22 cellular contexts compared by ENCODE assay signal in the genomic region with DNA sequence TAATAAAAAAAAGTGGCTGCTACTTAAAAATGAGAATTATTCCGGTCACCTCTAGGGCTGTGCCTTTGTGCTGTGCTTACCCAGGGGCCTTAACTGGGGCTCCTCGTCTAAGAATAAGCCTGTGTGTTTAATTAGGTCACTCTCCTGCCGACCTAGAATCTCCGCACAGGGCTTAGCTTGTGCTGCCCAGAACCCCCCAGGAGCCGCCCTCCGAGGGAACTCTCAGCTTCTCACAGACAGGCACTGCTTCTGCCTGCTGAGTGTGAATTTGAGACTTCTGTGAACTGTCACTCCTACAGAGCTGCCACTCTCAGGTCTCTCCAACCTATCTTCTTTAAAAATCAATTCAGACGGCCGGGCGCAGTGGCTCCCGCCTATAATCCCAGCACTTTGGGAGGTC. TPM values are rescaled to one million over a fixed set of nuclear protein-coding genes. Genes with fewer than 3 reads are reported as not detected.
DNase-seq lines count a peak whose midpoint lies in the region; ATAC-seq and TF ChIP-seq lines count a peak whose summit lies in the region.
"Had no signal": no experiment of that assay in that cellular context is flagged by ENCODE, and none has a peak within 500 bp of the region (broad histone marks: within the 10 kb centered on the region; RNA-seq: fewer than 3 reads in every experiment).

No MANE protein-coding gene starts in this region.

- TF ChIP-seq CTCF in activated B cell treated with CpG ODN at 0.5 μM for 24 hours (IDR thresholded peaks at IDR 0.05) (no peak), SK-N-SH (IDR thresholded peaks at IDR 0.05) (no peak)

- peaks cover 84% of the 10 kb centered on the region for H3K4me1 Mint-ChIP-seq in activated B cell treated with CpG ODN at 0.5 μM for 24 hours
- H3K4me1 Mint-ChIP-seq in stimulated activated effector memory CD8-positive, alpha-beta T cell treated with anti-CD3 and anti-CD28 coated beads, Interleukin-12 subunit alpha, Interleukin-12 subunit beta, amount 100 ng/mL, for 72 hours, result peaks cover 85% of the 10 kb centered on the region

- no peaks in the 10 kb centered on the region for H3K79me2 ChIP-seq in SK-N-SH (ENCODE audit: insufficient read depth)

- H3K36me3 ChIP-seq in SK-N-SH (replicated peaks in 1 of 2; ENCODE audit: control insufficient read depth in 1 of 2, insufficient read depth in 2 of 2, low read length in 1 of 2), result no peaks in the 10 kb centered on the region
- H3K36me3 ChIP-seq: right atrium auricular region had no signal

- CTCF ChIA-PET in activated B cell treated with CpG ODN at 0.5 μM for 24 hours (lab: Charles Lee), result interaction anchor here (1.0 to 4.3 kb wide), 4 partner anchors 16 to 84 kb away, joined by 3 to 49 read pairs (median 6); no protein-coding TSS in a partner anchor
- CTCF ChIA-PET in SK-N-SH (lab: Yijun Ruan, JAX), result interaction anchor here (0.6 to 2.2 kb wide), 3 partner anchors 18 to 228 kb away, joined by 3 to 10 read pairs (median 4); no protein-coding TSS in a partner anchor

- no peaks in the 10 kb centered on the region for H3K9me3 Mint-ChIP-seq in activated B cell treated with CpG ODN at 0.5 μM for 24 hours
- H3K9me3 Mint-ChIP-seq in stimulated activated effector memory CD8-positive, alpha-beta T cell treated with anti-CD3 and anti-CD28 coated beads, Interleukin-12 subunit alpha, Interleukin-12 subunit beta, amount 100 ng/mL, for 72 hours, result no peaks in the 10 kb centered on the region
- H3K9me3 Mint-ChIP-seq: activated naive CD4-positive, alpha-beta T cell treated with anti-CD3 and anti-CD28 coated beads for 36 hours had no signal

- H3K27ac Mint-ChIP-seq in activated B cell treated with CpG ODN at 0.5 μM for 24 hours, result peak overlapping the region; percentile 85
- peak overlapping the region; percentile 84 for H3K27ac Mint-ChIP-seq in stimulated activated effector memory CD8-positive, alpha-beta T cell treated with anti-CD3 and anti-CD28 coated beads, Interleukin-12 subunit alpha, Interleukin-12 subunit beta, amount 100 ng/mL, for 72 hours
- H3K27ac Mint-ChIP-seq: activated naive CD4-positive, alpha-beta T cell treated with anti-CD3 and anti-CD28 coated beads for 36 hours had no signal

- H3K27ac ChIP-seq in SK-N-SH (ENCODE audit: low read depth in 2 of 2, low read length in 1 of 2), result no peak overlapping the region
- H3K27ac ChIP-seq: foreskin keratinocyte, right atrium auricular region had no signal

- no peaks in the 10 kb centered on the region for H3K27me3 ChIP-seq in SK-N-SH (ENCODE audit: insufficient read depth)
- H3K27me3 ChIP-seq: dorsolateral prefrontal cortex, foreskin keratinocyte, right atrium auricular region had no signal

- WGBS in SK-N-SH (ENCODE audit: low lambda C conversion rate), result 81% methylated on average over 10 of the region's 10 CpGs

- no peaks in the 10 kb centered on the region for H3K27me3 Mint-ChIP-seq in activated B cell treated with CpG ODN at 0.5 μM for 24 hours

- H4K20me1 ChIP-seq in SK-N-SH (ENCODE audit: insufficient read depth), result no peaks in the 10 kb centered on the region

- DNase-seq in G401 (ENCODE audit: low spot score) (peak; percentile 17), activated B cell treated with CpG ODN at 0.5 μM for 24 hours (no peak), mesenteric fat pad (ENCODE audit: low spot score) (peak; percentile 45), NCI-H2171 (lab: John Stamatoyannopoulos, UW) (no peak), SK-N-SH (no peak)
- no peak for DNase-seq in stimulated activated effector memory CD8-positive, alpha-beta T cell treated with anti-CD3 and anti-CD28 coated beads, Interleukin-12 subunit alpha, Interleukin-12 subunit beta, amount 100 ng/mL, for 72 hours (ENCODE audit: low spot score in 2 of 2)
- DNase-seq: activated CD4-positive, alpha-beta T cell treated with anti-CD3 and anti-CD28 coated beads for 48 hours; activated naive CD4-positive, alpha-beta T cell treated with anti-CD3 and anti-CD28 coated beads for 36 hours; COR-L47; DND-41; dorsolateral prefrontal cortex; foreskin keratinocyte; left ventricle myocardium superior; NCI-H1417 treated with DMSO at 0.1 percent for 48 hours; NCI-H2171 treated with DMSO at 0.1 percent for 48 hours; stimulated activated CD4-positive, alpha-beta T cell treated with anti-CD3 and anti-CD28 coated beads, Interleukin-15, amount 100 ng/mL, for 24 hours; SW 1271 had no signal

- H3K9ac ChIP-seq in SK-N-SH, result no peak overlapping the region

- POLR2A ChIA-PET in activated B cell treated with CpG ODN at 0.5 μM for 24 hours (lab: Charles Lee), result interaction anchor here (1.5 to 5.2 kb wide), 5 partner anchors 9 to 85 kb away, joined by 6 to 57 read pairs (median 15); partner anchors contain the start of gene SLC20A1
- POLR2A ChIA-PET in SK-N-SH (lab: Yijun Ruan, JAX), result no interaction called here

- H3K4me2 ChIP-seq in SK-N-SH, result no peak overlapping the region

- in situ Hi-C loops in G401 (cut with HindIII; ENCODE audit: low sequenced_read_pairs), result no loop called here

- TF ChIP-seq EP300 in SK-N-SH (IDR thresholded peaks at IDR 0.05; ENCODE audit: borderline replicate concordance in 1 of 2, low read depth in 1 of 2, low read length in 1 of 2), result no peak

- no peak for ATAC-seq in activated B cell treated with CpG ODN at 0.5 μM for 24 hours (ENCODE audit: low read depth)
- no peak for ATAC-seq in stimulated activated effector memory CD8-positive, alpha-beta T cell treated with anti-CD3 and anti-CD28 coated beads, Interleukin-12 subunit alpha, Interleukin-12 subunit beta, amount 100 ng/mL, for 72 hours
- no peak for ATAC-seq in GM18867 (IDR thresholded peaks at IDR 0.05; ENCODE audit: unreplicated experiment)
- ATAC-seq: foreskin keratinocyte, Right ventricle myocardium inferior had no signal

- intact Hi-C loops in activated B cell treated with CpG ODN at 0.5 μM for 24 hours (cut with micrococcal nuclease), result loop anchor here (1.0 to 5.0 kb wide), 7 partner anchors 9 to 652 kb away; partner anchors contain the start of genes CHCHD5, SLC20A1 and TMEM87B

- peaks cover 4% of the 10 kb centered on the region for H3F3A ChIP-seq in SK-N-SH (replicated peaks; ENCODE audit: insufficient read depth)

- H3K4me1 ChIP-seq in SK-N-SH (ENCODE audit: control insufficient read depth in 1 of 2, insufficient read depth in 2 of 2, low read depth in 1 of 2, low read length in 1 of 2), result no peaks in the 10 kb centered on the region
- H3K4me1 ChIP-seq: right atrium auricular region had no signal

- peak overlapping the region; percentile 70 for H3K4me3 Mint-ChIP-seq in activated B cell treated with CpG ODN at 0.5 μM for 24 hours
- H3K4me3 Mint-ChIP-seq in stimulated activated effector memory CD8-positive, alpha-beta T cell treated with anti-CD3 and anti-CD28 coated beads, Interleukin-12 subunit alpha, Interleukin-12 subunit beta, amount 100 ng/mL, for 72 hours, result peak overlapping the region; percentile 43
- H3K4me3 Mint-ChIP-seq: activated naive CD4-positive, alpha-beta T cell treated with anti-CD3 and anti-CD28 coated beads for 36 hours had no signal

- no peak overlapping the region for H2AFZ ChIP-seq in SK-N-SH (ENCODE audit: low read depth)

- H3K36me3 Mint-ChIP-seq in activated B cell treated with CpG ODN at 0.5 μM for 24 hours (ENCODE audit: low read depth), result no peaks in the 10 kb centered on the region
- H3K36me3 Mint-ChIP-seq in stimulated activated effector memory CD8-positive, alpha-beta T cell treated with anti-CD3 and anti-CD28 coated beads, Interleukin-12 subunit alpha, Interleukin-12 subunit beta, amount 100 ng/mL, for 72 hours, result no peaks in the 10 kb centered on the region

- H3K4me3 ChIP-seq in SK-N-SH (ENCODE audit: low read depth in 2 of 2, low read length in 1 of 2), result no peak overlapping the region
- H3K4me3 ChIP-seq: dorsolateral prefrontal cortex, right atrium auricular region had no signal

- H3K9me2 ChIP-seq in SK-N-SH, result no peaks in the 10 kb centered on the region

- H3K9me3 ChIP-seq in SK-N-SH, result no peaks in the 10 kb centered on the region
- H3K9me3 ChIP-seq: right atrium auricular region had no signal

- no peak for TF ChIP-seq RAD21 in SK-N-SH (IDR thresholded peaks at IDR 0.05; ENCODE audit: low read length)

TF ChIP-seq in SK-N-SH, 30 proteins besides CTCF, POLR2A, EP300 and RAD21 (continues in another document):
- TF ChIP-seq, protein P1, sequence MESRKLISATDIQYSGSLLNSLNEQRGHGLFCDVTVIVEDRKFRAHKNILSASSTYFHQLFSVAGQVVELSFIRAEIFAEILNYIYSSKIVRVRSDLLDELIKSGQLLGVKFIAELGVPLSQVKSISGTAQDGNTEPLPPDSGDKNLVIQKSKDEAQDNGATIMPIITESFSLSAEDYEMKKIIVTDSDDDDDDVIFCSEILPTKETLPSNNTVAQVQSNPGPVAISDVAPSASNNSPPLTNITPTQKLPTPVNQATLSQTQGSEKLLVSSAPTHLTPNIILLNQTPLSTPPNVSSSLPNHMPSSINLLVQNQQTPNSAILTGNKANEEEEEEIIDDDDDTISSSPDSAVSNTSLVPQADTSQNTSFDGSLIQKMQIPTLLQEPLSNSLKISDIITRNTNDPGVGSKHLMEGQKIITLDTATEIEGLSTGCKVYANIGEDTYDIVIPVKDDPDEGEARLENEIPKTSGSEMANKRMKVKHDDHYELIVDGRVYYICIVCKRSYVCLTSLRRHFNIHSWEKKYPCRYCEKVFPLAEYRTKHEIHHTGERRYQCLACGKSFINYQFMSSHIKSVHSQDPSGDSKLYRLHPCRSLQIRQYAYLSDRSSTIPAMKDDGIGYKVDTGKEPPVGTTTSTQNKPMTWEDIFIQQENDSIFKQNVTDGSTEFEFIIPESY (IDR thresholded peaks at IDR 0.05; ENCODE audit: borderline replicate concordance, low read depth), result no peak
- no peak for TF ChIP-seq MEF2A (IDR thresholded peaks at IDR 0.05; ENCODE audit: borderline replicate concordance, low read depth)
- TF ChIP-seq, protein P2, sequence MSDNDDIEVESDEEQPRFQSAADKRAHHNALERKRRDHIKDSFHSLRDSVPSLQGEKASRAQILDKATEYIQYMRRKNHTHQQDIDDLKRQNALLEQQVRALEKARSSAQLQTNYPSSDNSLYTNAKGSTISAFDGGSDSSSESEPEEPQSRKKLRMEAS (IDR thresholded peaks at IDR 0.05; ENCODE audit: low read depth), result no peak

RNA-seq across cellular contexts. Expression of gene NT5DC4, which starts 11.9 kb away (rescaled TPM):
- total RNA-seq in G401 (2014; rRNA removed; shearing (Covaris generic)), result not detected in 2 replicates
- total RNA-seq in activated B cell treated with CpG ODN at 0.5 μM for 24 hours (1.4 and 2.1 TPM in 2 replicates), mesenteric fat pad (not detected)
- polyA plus RNA-seq in SK-N-SH (2012; rRNA removed), result not detected in 2 replicates
- polyA plus RNA-seq in SK-N-SH (2012; cell fraction: cytosol; rRNA removed), result 0.01 TPM in 1 of 2 replicates, not detected in the other
- polyA plus RNA-seq in SK-N-SH (2012; cell fraction: nucleus; rRNA removed), result 0.01 and 0.07 TPM in 2 replicates
- total RNA-seq: activated naive CD4-positive, alpha-beta T cell treated with anti-CD3 and anti-CD28 coated beads for 36 hours; cardiac septum; epithelial cell of proximal tubule; left ventricle myocardium superior; right atrium auricular region; Right ventricle myocardium inferior had no signal

RNA-seq across cellular contexts. Expression of gene CKAP2L, which starts 55.4 kb away (rescaled TPM):
- total RNA-seq in G401 (2014; rRNA removed; shearing (Covaris generic)), result 6.5 and 7.7 TPM in 2 replicates
- 1.2 TPM in 2 replicates for total RNA-seq in activated B cell treated with CpG ODN at 0.5 μM for 24 hours
- not detected for total RNA-seq in mesenteric fat pad
- 2.9 TPM in 2 replicates for polyA plus RNA-seq in SK-N-SH (2012; rRNA removed)
- 3.8 and 4.4 TPM in 2 replicates for polyA plus RNA-seq in SK-N-SH (2012; cell fraction: cytosol; rRNA removed)
- polyA plus RNA-seq in SK-N-SH (2012; cell fraction: nucleus; rRNA removed), result 0.86 and 2.0 TPM in 2 replicates

Comparison
In these comparisons a context has a peak if more than half of its experiments do, and no peak if none do; other contexts are left out.
1. DNase-seq: peak in G401 (single experiment) and mesenteric fat pad (single experiment); none in activated B cell treated with CpG ODN at 0.5 μM for 24 hours (single experiment), stimulated activated effector memory CD8-positive, alpha-beta T cell treated with anti-CD3 and anti-CD28 coated beads, Interleukin-12 subunit alpha, Interleukin-12 subunit beta, amount 100 ng/mL, for 72 hours (0 of 2), NCI-H2171 (single experiment) and SK-N-SH (single experiment).